In genomic region chr14:92382677-92383076, GRCh38 we compare ENCODE assay signal across 12 cellular contexts. TPM values are rescaled to one million over a fixed set of nuclear protein-coding genes. Genes with fewer than 3 reads are reported as not detected.
DNase-seq lines count a peak whose midpoint lies in the region; ATAC-seq, FAIRE-seq and TF ChIP-seq lines count a peak whose summit lies in the region.
"Had no signal": no experiment of that assay in that cellular context is flagged by ENCODE, and none has a peak within 500 bp of the region (broad histone marks: within the 10 kb centered on the region; RNA-seq: fewer than 3 reads in every experiment).

No MANE protein-coding gene starts in this region.

- no peak overlapping the region for H3K9ac ChIP-seq in keratinocyte (ENCODE audit: control insufficient read depth, extremely low read depth, insufficient read depth, low read length)

- H3K27me3 ChIP-seq in keratinocyte (ENCODE audit: control insufficient read depth, extremely low read depth, insufficient read depth, low read length) = no peaks in the 10 kb centered on the region
- no peaks in the 10 kb centered on the region for H3K27me3 ChIP-seq in CD8-positive, alpha-beta T cell (ENCODE audit: insufficient read depth, low read length)

- no peak overlapping the region for H3K4me2 ChIP-seq in keratinocyte (ENCODE audit: control insufficient read depth, extremely low read depth, insufficient read depth, low read depth, low read length)

- H3K4me1 Mint-ChIP-seq in CD8-positive, alpha-beta T cell (ENCODE audit: low read depth) = no peaks in the 10 kb centered on the region
- H3K4me1 Mint-ChIP-seq: IgD-negative memory B cell had no signal

- intact Hi-C loops in CD8-positive, alpha-beta T cell (cut with DNase I, micrococcal nuclease) = no loop called here

- no peaks in the 10 kb centered on the region for H3K27me3 Mint-ChIP-seq in CD8-positive, alpha-beta T cell (ENCODE audit: low read depth)

- DNase-seq in AG09309 (ENCODE audit: low read depth) (no peak), H54 (ENCODE audit: insufficient read length, low spot score) (peak; percentile 49), keratinocyte (ENCODE audit: low read depth, low spot score) (no peak), ecto neural progenitor cell (ENCODE audit: low spot score) (no peak), NCI-H1417 treated with DMSO at 0.1 percent for 48 hours (lab: John Stamatoyannopoulos, UW) (no peak)
- DNase-seq in CD8-positive, alpha-beta T cell = no peak
- DNase-seq: GOT3; stimulated activated CD4-positive, alpha-beta T cell treated with anti-CD3 and anti-CD28 coated beads, Interleukin-4, amount 100 ng/mL, for 1 hour had no signal

- TF ChIP-seq CTCF in AG09309 (IDR thresholded peaks at IDR 0.05; ENCODE audit: control insufficient read depth, insufficient read depth, low read depth, low read length, missing control alignments) = peak; percentile 58
- peak; percentile 44 to 82 (median 56) for TF ChIP-seq CTCF in keratinocyte (optimal IDR thresholded peaks at IDR 0.05 in 1 of 3, IDR thresholded peaks at IDR 0.05 in 1 of 3, conservative IDR thresholded peaks at IDR 0.05 in 1 of 3; ENCODE audit: extremely low read depth in 1 of 3, insufficient read depth in 2 of 3, low read length in 3 of 3)
- TF ChIP-seq CTCF in CD8-positive, alpha-beta T cell (IDR thresholded peaks at IDR 0.05) = no peak

- dilution Hi-C loops in keratinocyte (cut with MboI; ENCODE audit: extremely low pct_ligation_motif_present, low sequenced_read_pairs) = no loop called here

- TF ChIP-seq POLR2A in H54 (IDR thresholded peaks at IDR 0.05; ENCODE audit: low read depth, low read length) = no peak

- ATAC-seq in SK-N-SH treated with all-trans-retinoic acid at 6 μM for 48 hours = peak; percentile 79
- no peak for ATAC-seq in CD8-positive, alpha-beta T cell
- ATAC-seq in HG02623 (IDR thresholded peaks at IDR 0.05; ENCODE audit: unreplicated experiment) = no peak

- H3K36me3 ChIP-seq in keratinocyte (ENCODE audit: control insufficient read depth in 2 of 2, extremely low read depth in 1 of 2, insufficient read depth in 2 of 2, low read length in 2 of 2) = no peaks in the 10 kb centered on the region
- no peaks in the 10 kb centered on the region for H3K36me3 ChIP-seq in CD8-positive, alpha-beta T cell (ENCODE audit: insufficient read depth, low read length)

- H3K36me3 Mint-ChIP-seq in CD8-positive, alpha-beta T cell = no peaks in the 10 kb centered on the region
- H3K36me3 Mint-ChIP-seq: IgD-negative memory B cell had no signal

- no peaks in the 10 kb centered on the region for H3K9me1 ChIP-seq in keratinocyte (ENCODE audit: control insufficient read depth, extremely low read depth, insufficient read depth, low read length)

- H3K9me3 ChIP-seq in keratinocyte (ENCODE audit: control insufficient read depth, low read depth, low read length) = no peaks in the 10 kb centered on the region
- H3K9me3 ChIP-seq in CD8-positive, alpha-beta T cell (ENCODE audit: low read length) = no peaks in the 10 kb centered on the region

- H3K4me1 ChIP-seq in keratinocyte (ENCODE audit: control insufficient read depth, extremely low read depth, insufficient read depth, low read length) = no peaks in the 10 kb centered on the region
- no peaks in the 10 kb centered on the region for H3K4me1 ChIP-seq in CD8-positive, alpha-beta T cell (ENCODE audit: insufficient read depth, low read length)

- peak; percentile 84 for FAIRE-seq in H54 (lab: Jason Lieb, UNC)
- FAIRE-seq in keratinocyte (lab: Jason Lieb, UNC) = no peak

- H3K27ac Mint-ChIP-seq in CD8-positive, alpha-beta T cell = no peak overlapping the region
- H3K27ac Mint-ChIP-seq: IgD-negative memory B cell had no signal

- no peaks in the 10 kb centered on the region for H4K20me1 ChIP-seq in keratinocyte (ENCODE audit: control insufficient read depth, extremely low read depth, insufficient read depth, low read length)

- POLR2A ChIA-PET in CD8-positive, alpha-beta T cell (lab: Charles Lee) = no interaction called here

- no peak overlapping the region for H3K27ac ChIP-seq in keratinocyte (ENCODE audit: control insufficient read depth, insufficient read depth, low read length)
- no peak overlapping the region for H3K27ac ChIP-seq in CD8-positive, alpha-beta T cell (ENCODE audit: low read depth, low read length)

- no peaks in the 10 kb centered on the region for H3K79me2 ChIP-seq in keratinocyte (ENCODE audit: control insufficient read depth, insufficient read depth, low read length)

- H2AFZ ChIP-seq in keratinocyte (ENCODE audit: control insufficient read depth, low read length) = no peak overlapping the region

- CTCF ChIA-PET in CD8-positive, alpha-beta T cell (lab: Charles Lee) = no interaction called here

- no peak overlapping the region for H3K4me3 ChIP-seq in AG09309 (ENCODE audit: control insufficient read depth, low read depth, low read length)
- no peak overlapping the region for H3K4me3 ChIP-seq in keratinocyte (ENCODE audit: control insufficient read depth in 2 of 3, extremely low read depth in 1 of 3, insufficient read depth in 2 of 3, low read depth in 1 of 3, low read length in 3 of 3)
- no peak overlapping the region for H3K4me3 ChIP-seq in CD8-positive, alpha-beta T cell (ENCODE audit: low read depth, low read length)

- no peak overlapping the region for H3K4me3 Mint-ChIP-seq in CD8-positive, alpha-beta T cell
- H3K4me3 Mint-ChIP-seq: IgD-negative memory B cell had no signal

- H3K9me3 Mint-ChIP-seq in CD8-positive, alpha-beta T cell = no peaks in the 10 kb centered on the region
- H3K9me3 Mint-ChIP-seq: IgD-negative memory B cell had no signal

TF ChIP-seq in SK-N-SH treated with all-trans-retinoic acid at 6 μM for 48 hours, 23 proteins besides CTCF, POLR2A, EP300 and RAD21:
- TF ChIP-seq ZNF8 (CRISPR knock-in tag; IDR thresholded peaks at IDR 0.05) (no peak), BACH2 (CRISPR knock-in tag; IDR thresholded peaks at IDR 0.05; ENCODE audit: borderline replicate concordance) (no peak), PPARA (CRISPR knock-in tag; IDR thresholded peaks at IDR 0.05; ENCODE audit: borderline replicate concordance) (no peak), ISL1 (CRISPR knock-in tag; IDR thresholded peaks at IDR 0.05) (no peak), ARNTL (CRISPR knock-in tag; IDR thresholded peaks at IDR 0.05; ENCODE audit: borderline replicate concordance, low read depth) (no peak), CSDC2 (CRISPR knock-in tag; IDR thresholded peaks at IDR 0.05) (no peak), PATZ1 (CRISPR knock-in tag; IDR thresholded peaks at IDR 0.05; ENCODE audit: borderline replicate concordance) (no peak), ZNF565 (CRISPR knock-in tag; conservative IDR thresholded peaks at IDR 0.05; ENCODE audit: low read depth) (no peak), TCF4 (CRISPR knock-in tag; IDR thresholded peaks at IDR 0.05; ENCODE audit: borderline replicate concordance) (no peak)

RNA-seq across cellular contexts. Expression of gene SLC24A4, which starts 59.7 kb away (rescaled TPM):
- polyA plus RNA-seq in keratinocyte = 0.08 to 0.12 TPM (median 0.10 TPM) in 3 replicates
- 0.05 TPM for polyA plus RNA-seq in keratinocyte (2011; ENCODE audit: low read depth)
- 0.05 TPM in 2 replicates for polyA plus RNA-seq in keratinocyte (2011; cell fraction: cytosol; rRNA removed)
- 0.19 and 0.23 TPM in 2 replicates for polyA plus RNA-seq in keratinocyte (2011; cell fraction: nucleus; rRNA removed)
- 0.05 TPM in 1 of 2 replicates, not detected in the other for polyA plus RNA-seq in keratinocyte (2012; ENCODE audit: low replicate concordance)
- polyA minus RNA-seq in keratinocyte = 0.13 to 0.98 TPM (median 0.20 TPM) in 3 replicates
- polyA minus RNA-seq in keratinocyte (2011; cell fraction: cytosol; rRNA and poly(A)+ RNA removed) = not detected
- 0.11 and 0.23 TPM in 2 replicates for polyA minus RNA-seq in keratinocyte (2011; cell fraction: nucleus; rRNA and poly(A)+ RNA removed)
- total RNA-seq in CD8-positive, alpha-beta T cell = under 1 TPM in 1 of 2 experiments, not detected in 1; 0.06 TPM
- total RNA-seq: RPMI7951 had no signal
- polyA plus RNA-seq: IgD-negative memory B cell had no signal
